ENCODE assay signal across 9 cellular contexts in genomic region chr6:142867988-142868818, GRCh38.
DNase-seq lines count a peak whose midpoint lies in the region; ATAC-seq and TF ChIP-seq lines count a peak whose summit lies in the region.
"Had no signal": no experiment of that assay in that cellular context is flagged by ENCODE, and none has a peak within 500 bp of the region (broad histone marks: within the 10 kb centered on the region; RNA-seq: fewer than 3 reads in every experiment).

No MANE protein-coding gene starts in this region.

- TF ChIP-seq POLR2A in spleen (IDR thresholded peaks at IDR 0.05), result no peak

- peaks cover 41% of the 10 kb centered on the region for H3K79me2 ChIP-seq in OCI-LY3 (ENCODE audit: low read length)

- H3K36me3 ChIP-seq in OCI-LY3 (replicated peaks; ENCODE audit: low read depth, low read length), result no peaks in the 10 kb centered on the region
- no peaks in the 10 kb centered on the region for H3K36me3 ChIP-seq in spleen
- H3K36me3 ChIP-seq: SJCRH30 had no signal

- peaks cover 65% of the 10 kb centered on the region for H3K4me1 Mint-ChIP-seq in activated CD4-positive, alpha-beta T cell treated with anti-CD3 and anti-CD28 coated beads, Interleukin-2, amount 10 ng/mL, durations not matched to agents 24 days and 14 days

- no peak for TF ChIP-seq CTCF in OCI-LY3 (IDR thresholded peaks at IDR 0.05; ENCODE audit: low read depth, low read length)
- TF ChIP-seq CTCF in fibroblast of pulmonary artery (IDR thresholded peaks at IDR 0.05; ENCODE audit: low read length, missing control alignments), result no peak
- TF ChIP-seq CTCF in spleen (IDR thresholded peaks at IDR 0.05 in 8 of 11, conservative IDR thresholded peaks at IDR 0.05 in 3 of 11), result no peak

- DNase-seq in activated CD4-positive, alpha-beta T cell treated with anti-CD3 and anti-CD28 coated beads, Interleukin-2, amount 10 ng/mL, durations not matched to agents 24 days and 14 days, result peak; percentile 54
- no peak for DNase-seq in activated CD4-positive, alpha-beta T cell treated with anti-CD3 and anti-CD28 coated beads, Interleukin-2, amount 50 U/mL, for 4 hours
- DNase-seq in fibroblast of pulmonary artery (ENCODE audit: low read depth) (peak; percentile 94), spleen (no peak), nucleus accumbens (lab: John Stamatoyannopoulos, UW) (no peak), activated gamma-delta T cell (lab: John Stamatoyannopoulos, UW) (no peak)

- peaks cover 34% of the 10 kb centered on the region for H4K20me1 ChIP-seq in OCI-LY3 (ENCODE audit: insufficient read depth, low read length)

- H3K27me3 ChIP-seq in OCI-LY3 (ENCODE audit: low read depth, low read length), result no peaks in the 10 kb centered on the region
- no peaks in the 10 kb centered on the region for H3K27me3 ChIP-seq in spleen (replicated peaks in 1 of 7)
- H3K27me3 ChIP-seq: SJCRH30 had no signal

- peaks cover 21% of the 10 kb centered on the region for H3K4me1 ChIP-seq in OCI-LY3 (ENCODE audit: low read length)
- peaks cover 29 to 96% (median 60%) of the 10 kb centered on the region in 6 donors for H3K4me1 ChIP-seq in spleen

- 7 to 26% (median 20%) methylated on average over 5 of the region's 5 CpGs for WGBS in spleen, 5 donors

- intact Hi-C loops in activated CD4-positive, alpha-beta T cell treated with anti-CD3 and anti-CD28 coated beads, Interleukin-2, amount 10 ng/mL, durations not matched to agents 24 days and 14 days (cut with micrococcal nuclease), result loop anchor here (10.0 kb wide), 1 partner anchor 957 kb away; no protein-coding TSS in a partner anchor
- intact Hi-C loops in spleen (cut with DNase I; ENCODE audit: low total_unique reads), result no loop called here

- H3K9me3 ChIP-seq in OCI-LY3 (ENCODE audit: insufficient read depth, low read length) (no peaks in the 10 kb centered on the region), spleen (no peaks in the 10 kb centered on the region)
- H3K9me3 ChIP-seq: SJCRH30 had no signal

- H3K4me3 Mint-ChIP-seq in activated CD4-positive, alpha-beta T cell treated with anti-CD3 and anti-CD28 coated beads, Interleukin-2, amount 10 ng/mL, durations not matched to agents 24 days and 14 days, result peak overlapping the region; percentile 77

- ATAC-seq in GM19324 (IDR thresholded peaks at IDR 0.05; ENCODE audit: low FRiP score, unreplicated experiment), result no peak

- H3K9ac ChIP-seq in OCI-LY3 (ENCODE audit: low read length), result no peak overlapping the region

- H3K27ac Mint-ChIP-seq in activated CD4-positive, alpha-beta T cell treated with anti-CD3 and anti-CD28 coated beads, Interleukin-2, amount 10 ng/mL, durations not matched to agents 24 days and 14 days, result peak overlapping the region; percentile 20

- no peak overlapping the region for H2AFZ ChIP-seq in OCI-LY3 (ENCODE audit: low read depth, low read length)

- peak overlapping the region; percentile 63 for H3K4me2 ChIP-seq in OCI-LY3 (ENCODE audit: low read length)

- H3K36me3 Mint-ChIP-seq in activated CD4-positive, alpha-beta T cell treated with anti-CD3 and anti-CD28 coated beads, Interleukin-2, amount 10 ng/mL, durations not matched to agents 24 days and 14 days (ENCODE audit: low read depth), result peaks cover 16% of the 10 kb centered on the region

- H3K27me3 Mint-ChIP-seq in activated CD4-positive, alpha-beta T cell treated with anti-CD3 and anti-CD28 coated beads, Interleukin-2, amount 10 ng/mL, durations not matched to agents 24 days and 14 days, result no peaks in the 10 kb centered on the region

- H3K27ac ChIP-seq in OCI-LY3 (ENCODE audit: low read length), result no peak overlapping the region
- peak overlapping the region; percentile 9 to 61 (median 45) for H3K27ac ChIP-seq in spleen
- H3K27ac ChIP-seq: SJCRH30 had no signal

- H3K4me3 ChIP-seq in OCI-LY3 (ENCODE audit: low read length) (peak overlapping the region; percentile 32; the same call in 1 of the 2 replicates), fibroblast of pulmonary artery (replicated peaks; ENCODE audit: low read depth, low read length) (peak overlapping the region; percentile 19), spleen (peak overlapping the region in 3 of 8 donors; percentile 0 to 36 (median 0))
- H3K4me3 ChIP-seq: SJCRH30 had no signal

- H3K9me3 Mint-ChIP-seq in activated CD4-positive, alpha-beta T cell treated with anti-CD3 and anti-CD28 coated beads, Interleukin-2, amount 10 ng/mL, durations not matched to agents 24 days and 14 days, result no peaks in the 10 kb centered on the region

Comparison
In these comparisons a context has a peak if more than half of its experiments do, and no peak if none do; other contexts are left out.
1. DNase-seq: peak in activated CD4-positive, alpha-beta T cell treated with anti-CD3 and anti-CD28 coated beads, Interleukin-2, amount 10 ng/mL, durations not matched to agents 24 days and 14 days (single experiment) and fibroblast of pulmonary artery (single experiment); none in activated CD4-positive, alpha-beta T cell treated with anti-CD3 and anti-CD28 coated beads, Interleukin-2, amount 50 U/mL, for 4 hours (0 of 2), spleen (single experiment), nucleus accumbens (0 of 56) and activated gamma-delta T cell (single experiment).